26 cellular contexts compared by ENCODE assay signal in the genomic region with DNA sequence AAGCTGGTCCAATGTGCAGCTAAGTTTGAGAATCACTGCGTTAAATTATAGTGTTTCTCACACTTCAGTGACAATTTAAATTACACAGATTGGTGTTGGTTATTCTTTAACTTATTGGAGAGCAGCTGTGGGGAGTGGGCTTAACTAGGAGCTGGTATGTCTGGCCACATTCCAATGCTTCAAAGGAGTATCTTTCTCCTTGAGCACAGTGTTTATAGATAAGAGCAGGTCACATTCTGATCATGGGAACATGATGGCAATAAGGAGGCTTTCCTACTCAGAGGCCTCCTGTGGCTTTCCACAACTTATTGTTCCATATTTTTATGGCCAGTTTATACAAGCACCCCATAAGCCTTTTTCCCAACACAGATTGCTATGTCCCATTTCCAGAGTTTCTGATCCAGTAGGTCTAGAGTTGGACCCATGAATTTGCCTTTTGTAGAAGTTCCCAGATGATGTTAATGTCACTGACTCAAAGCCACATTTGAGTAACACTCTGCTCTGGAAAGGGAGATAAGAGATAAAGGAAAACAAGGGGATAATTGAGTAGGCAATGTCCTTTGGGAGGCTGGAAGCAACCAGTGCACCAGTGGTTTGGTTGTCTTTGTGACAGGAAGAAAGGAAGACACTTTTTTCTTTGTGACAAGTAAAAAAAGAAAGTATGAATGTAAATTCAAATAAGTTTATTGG. TPM values are rescaled to one million over a fixed set of nuclear protein-coding genes. Genes with fewer than 3 reads are reported as not detected.
DNase-seq lines count a peak whose midpoint lies in the region; ATAC-seq and TF ChIP-seq lines count a peak whose summit lies in the region.
"Had no signal": no experiment of that assay in that cellular context is flagged by ENCODE, and none has a peak within 500 bp of the region (broad histone marks: within the 10 kb centered on the region; RNA-seq: fewer than 3 reads in every experiment).

No MANE protein-coding gene starts in this region.

- CTCF ChIA-PET in CD8-positive, alpha-beta T cell (lab: Charles Lee) = no interaction called here

- POLR2A ChIA-PET in CD8-positive, alpha-beta T cell (lab: Charles Lee) = no interaction called here

- 61 to 68% methylated on average over 1 of the region's 1 CpG for WGBS in heart right ventricle, 2 donors

- no peak overlapping the region for H3K4me3 ChIP-seq in cardiac muscle cell
- H3K4me3 ChIP-seq in heart right ventricle = no peak overlapping the region
- no peak overlapping the region for H3K4me3 ChIP-seq in CD8-positive, alpha-beta T cell (ENCODE audit: low read depth, low read length)
- H3K4me3 ChIP-seq: BLaER1 treated with 17β-estradiol and CSF1 and Interleukin-3, amounts not matched to agents 10 nM and 100 nM; GM12878; GM23338; HAP-1; Peyer's patch had no signal

- DNase-seq in cardiac muscle cell (ENCODE audit: low read depth in 1 of 2, low spot score in 1 of 2) (peak in 1 of 2 donors; percentile 56), heart right ventricle (no peak), SK-MEL-5 (ENCODE audit: low read depth, low spot score) (peak; percentile 73), islet precursor cell (peak; percentile 52), progenitor cell of endocrine pancreas (ENCODE audit: low spot score, unreplicated experiment) (no peak), H4 (ENCODE audit: low spot score) (no peak)
- DNase-seq in activated CD4-positive, alpha-beta T cell treated with anti-CD3 and anti-CD28 coated beads for 1 hour = no peak
- DNase-seq in CD8-positive, alpha-beta T cell = no peak
- DNase-seq: 8988T; CD4-positive, alpha-beta T cell; COR-L47; GDM1; HFFc6; NCI-H1048; NCI-H1417 treated with DMSO at 0.1 percent for 48 hours; NCI-H1694 treated with DMSO at 0.1 percent for 48 hours; NCI-H2081; NCI-H226; NCI-H510A; NCI-H69; Peyer's patch had no signal

- H3K9me3 ChIP-seq in cardiac muscle cell (ENCODE audit: low read depth) (no peaks in the 10 kb centered on the region), heart right ventricle (peaks cover 0 to 10% (median 0%) of the 10 kb centered on the region in 11 donors)
- H3K9me3 ChIP-seq in CD8-positive, alpha-beta T cell (ENCODE audit: low read length) = no peaks in the 10 kb centered on the region
- H3K9me3 ChIP-seq: HAP-1, Peyer's patch had no signal

- H3K4me1 ChIP-seq in cardiac muscle cell (ENCODE audit: low read depth) = peaks cover 8% of the 10 kb centered on the region
- H3K4me1 ChIP-seq in heart right ventricle = peaks cover 0 to 2% (median 0%) of the 10 kb centered on the region in 9 donors
- no peaks in the 10 kb centered on the region for H3K4me1 ChIP-seq in CD8-positive, alpha-beta T cell (ENCODE audit: insufficient read depth, low read length)
- H3K4me1 ChIP-seq: BLaER1 treated with 17β-estradiol and CSF1 and Interleukin-3, amounts not matched to agents 10 nM and 100 nM; HAP-1; Peyer's patch had no signal

- H3K27ac Mint-ChIP-seq in progenitor cell of endocrine pancreas = peak overlapping the region; percentile 88
- H3K27ac Mint-ChIP-seq in CD8-positive, alpha-beta T cell = no peak overlapping the region
- H3K27ac Mint-ChIP-seq: CD4-positive, alpha-beta T cell; GM23338; HFFc6 had no signal

- H3K4me3 Mint-ChIP-seq in progenitor cell of endocrine pancreas (ENCODE audit: low read depth) = peak overlapping the region; percentile 6
- no peak overlapping the region for H3K4me3 Mint-ChIP-seq in CD8-positive, alpha-beta T cell
- H3K4me3 Mint-ChIP-seq: CD4-positive, alpha-beta T cell; GM23338; HFFc6 had no signal

- in situ Hi-C loops in SK-MEL-5 (cut with HindIII; ENCODE audit: low pct_unique_long_range_greater_than_20kb, low sequenced_read_pairs) = no loop called here

- no peaks in the 10 kb centered on the region for H3K36me3 ChIP-seq in cardiac muscle cell
- H3K36me3 ChIP-seq in heart right ventricle = no peaks in the 10 kb centered on the region
- H3K36me3 ChIP-seq in CD8-positive, alpha-beta T cell (ENCODE audit: insufficient read depth, low read length) = no peaks in the 10 kb centered on the region
- H3K36me3 ChIP-seq: BLaER1 treated with 17β-estradiol and CSF1 and Interleukin-3, amounts not matched to agents 10 nM and 100 nM; HAP-1; Peyer's patch had no signal

- H3K27ac ChIP-seq in cardiac muscle cell = peak overlapping the region; percentile 79
- no peak overlapping the region for H3K27ac ChIP-seq in heart right ventricle
- H3K27ac ChIP-seq in CD8-positive, alpha-beta T cell (ENCODE audit: low read depth, low read length) = no peak overlapping the region
- H3K27ac ChIP-seq: BLaER1 treated with 17β-estradiol and CSF1 and Interleukin-3, amounts not matched to agents 10 nM and 100 nM; Peyer's patch had no signal

- no peaks in the 10 kb centered on the region for H3K27me3 Mint-ChIP-seq in progenitor cell of endocrine pancreas
- no peaks in the 10 kb centered on the region for H3K27me3 Mint-ChIP-seq in CD8-positive, alpha-beta T cell (ENCODE audit: low read depth)
- H3K27me3 Mint-ChIP-seq: CD4-positive, alpha-beta T cell had no signal

- intact Hi-C loops in heart right ventricle (cut with DNase I) = no loop called here
- intact Hi-C loops in CD8-positive, alpha-beta T cell (cut with DNase I, micrococcal nuclease) = no loop called here

- H3K27me3 ChIP-seq in cardiac muscle cell = no peaks in the 10 kb centered on the region
- peaks cover 0 to 4% (median 0%) of the 10 kb centered on the region in 7 donors for H3K27me3 ChIP-seq in heart right ventricle
- H3K27me3 ChIP-seq in CD8-positive, alpha-beta T cell (ENCODE audit: insufficient read depth, low read length) = no peaks in the 10 kb centered on the region
- H3K27me3 ChIP-seq: BLaER1 treated with 17β-estradiol and CSF1 and Interleukin-3, amounts not matched to agents 10 nM and 100 nM; Peyer's patch had no signal

- peaks cover 24% of the 10 kb centered on the region for H3K4me1 Mint-ChIP-seq in progenitor cell of endocrine pancreas (ENCODE audit: low read depth)
- H3K4me1 Mint-ChIP-seq in CD8-positive, alpha-beta T cell (ENCODE audit: low read depth) = no peaks in the 10 kb centered on the region

- ATAC-seq in heart right ventricle = no peak
- ATAC-seq in CD8-positive, alpha-beta T cell = no peak
- ATAC-seq: GM12878, GM23338 had no signal

- peaks cover 10% of the 10 kb centered on the region for H3K9me3 Mint-ChIP-seq in progenitor cell of endocrine pancreas (ENCODE audit: low read depth)
- H3K9me3 Mint-ChIP-seq in CD8-positive, alpha-beta T cell = no peaks in the 10 kb centered on the region

- peaks cover 5% of the 10 kb centered on the region for H3K36me3 Mint-ChIP-seq in progenitor cell of endocrine pancreas (ENCODE audit: insufficient read depth)
- H3K36me3 Mint-ChIP-seq in CD8-positive, alpha-beta T cell = no peaks in the 10 kb centered on the region

- TF ChIP-seq CTCF in cardiac muscle cell (IDR thresholded peaks at IDR 0.05; ENCODE audit: low read depth, low read length) (no peak), heart right ventricle (IDR thresholded peaks at IDR 0.05) (no peak), progenitor cell of endocrine pancreas (IDR thresholded peaks at IDR 0.05; ENCODE audit: unreplicated experiment) (no peak)
- no peak for TF ChIP-seq CTCF in CD8-positive, alpha-beta T cell (IDR thresholded peaks at IDR 0.05)

RNA-seq across cellular contexts. Expression of a gene that starts 33.0 kb away (rescaled TPM):
- total RNA-seq in cardiac muscle cell = 0.28 and 1.2 TPM in 2 replicates
- polyA plus RNA-seq in cardiac muscle cell = 0.40 and 1.3 TPM in 2 replicates
- 10 to 100 TPM in 6 of 10 donors, 1 to 10 TPM in 4; 8.1 to 16.4 (median 12.0) TPM for total RNA-seq in heart right ventricle
- 1 to 10 TPM; 4.6 to 9.5 TPM for polyA plus RNA-seq in heart right ventricle
- 3.2 and 4.5 TPM in 2 replicates for total RNA-seq in SK-MEL-5 (2014; rRNA removed; shearing (Covaris generic))
- polyA plus RNA-seq in SK-MEL-5 (2015; cell fraction: cytosol; rRNA removed) = 6.0 and 9.0 TPM in 2 replicates
- polyA plus RNA-seq in SK-MEL-5 (2015; cell fraction: nucleus; rRNA removed) = 12.5 and 14.3 TPM in 2 replicates
- total RNA-seq in progenitor cell of endocrine pancreas = 9.2 and 10.2 TPM in 2 replicates
- total RNA-seq in H4 (2014; rRNA removed; shearing (Covaris generic)) = 15.0 and 19.5 TPM in 2 replicates
- total RNA-seq in CD8-positive, alpha-beta T cell = not detected
- total RNA-seq: CD4-positive, alpha-beta T cell; GM12878; OCI-LY7 had no signal

Comparison
In these comparisons a context has a peak if more than half of its experiments do, and no peak if none do; other contexts are left out.
1. DNase-seq: peak in SK-MEL-5 (single experiment) and islet precursor cell (single experiment); none in heart right ventricle (0 of 2), progenitor cell of endocrine pancreas (single experiment), activated CD4-positive, alpha-beta T cell treated with anti-CD3 and anti-CD28 coated beads for 1 hour (single experiment), H4 (single experiment) and CD8-positive, alpha-beta T cell (0 of 7).